ENCODE assay signal across 8 cellular contexts in genomic region chr6:118895241-118895561, GRCh38. TPM values are rescaled to one million over a fixed set of nuclear protein-coding genes. Genes with fewer than 3 reads are reported as not detected.
DNase-seq lines count a peak whose midpoint lies in the region; TF ChIP-seq lines count a peak whose summit lies in the region.

No MANE protein-coding gene starts in this region.

- H2AFZ ChIP-seq in fibroblast of lung (ENCODE audit: low read length) = peak overlapping the region; percentile 6

- peak; percentile 26 for TF ChIP-seq POLR2A in GM18951 (IDR thresholded peaks at IDR 0.05; ENCODE audit: extremely low read depth, insufficient read depth, insufficient read length)

- TF ChIP-seq CTCF in fibroblast of lung (conservative IDR thresholded peaks at IDR 0.05 in 1 of 2, IDR thresholded peaks at IDR 0.05 in 1 of 2; ENCODE audit: low read depth in 1 of 2, low read length in 2 of 2) (no peak), retinal pigment epithelial cell (conservative IDR thresholded peaks at IDR 0.05; ENCODE audit: low read depth, low read length) (no peak)

- H3K9ac ChIP-seq in fibroblast of lung (ENCODE audit: insufficient read depth, low read length) = peak overlapping the region; percentile 91

- peak; percentile 49 for DNase-seq in RKO (ENCODE audit: low spot score)
- no peak for DNase-seq in fibroblast of lung (ENCODE audit: low read depth in 2 of 2)
- DNase-seq in retinal pigment epithelial cell (ENCODE audit: low read depth) = no peak
- no peak for DNase-seq in dedifferentiated amniotic fluid mesenchymal stem cell (ENCODE audit: extremely low spot score)
- DNase-seq in stimulated activated CD4-positive, alpha-beta T cell treated with anti-CD3 and anti-CD28 coated beads, Interleukin-2, amount 100 ng/mL, for 48 hours = no peak
- DNase-seq in anterior cingulate cortex (lab: John Stamatoyannopoulos, UW) = no peak
- no peak for DNase-seq in NCI-H2196 treated with DMSO at 0.1 percent for 48 hours (lab: John Stamatoyannopoulos, UW; ENCODE audit: unreplicated experiment)

- no peaks in the 10 kb centered on the region for H4K20me1 ChIP-seq in fibroblast of lung (ENCODE audit: control insufficient read depth, extremely low read depth, insufficient read depth, low read length)

- H3K4me3 ChIP-seq in fibroblast of lung (replicated peaks in 1 of 4; ENCODE audit: control extremely low read depth in 1 of 4, insufficient read depth in 1 of 4, low read depth in 3 of 4, low read length in 4 of 4) = peak overlapping the region; percentile 77 to 92 (median 89)
- H3K4me3 ChIP-seq in retinal pigment epithelial cell (ENCODE audit: low read length) = peak overlapping the region; percentile 68

- H3K4me2 ChIP-seq in fibroblast of lung (ENCODE audit: extremely low read depth, insufficient read depth, low read length) = peak overlapping the region; percentile 93

- H3K27me3 ChIP-seq in fibroblast of lung (ENCODE audit: control insufficient read depth, insufficient read depth, low read length) = no peaks in the 10 kb centered on the region

- H3K27ac ChIP-seq in fibroblast of lung (ENCODE audit: insufficient read depth, low read length) = peak overlapping the region; percentile 89

- H3K9me3 ChIP-seq in fibroblast of lung (ENCODE audit: control insufficient read depth, insufficient read depth, low read depth, low read length) = no peaks in the 10 kb centered on the region

- peaks cover 49% of the 10 kb centered on the region for H3K79me2 ChIP-seq in fibroblast of lung (ENCODE audit: control insufficient read depth, insufficient read depth, low read length)

- H3K4me1 ChIP-seq in fibroblast of lung (ENCODE audit: control insufficient read depth, extremely low read depth, insufficient read depth, low read length) = peaks cover 2% of the 10 kb centered on the region

- in situ Hi-C loops in GM18951 (cut with MboI; ENCODE audit: low sequenced_read_pairs, unreplicated experiment) = no loop called here

- no peaks in the 10 kb centered on the region for H3K36me3 ChIP-seq in fibroblast of lung (ENCODE audit: control insufficient read depth, insufficient read depth, low read length)

RNA-seq across cellular contexts. Expression of gene ASF1A, which starts 1.2 kb away (rescaled TPM):
- 16.7 and 20.3 TPM in 2 replicates for total RNA-seq in fibroblast of lung
- 16.5 and 21.4 TPM in 2 replicates for polyA plus RNA-seq in fibroblast of lung
- 11.4 and 18.3 TPM in 2 replicates for polyA plus RNA-seq in fibroblast of lung (2012)
- 0.63 TPM in 1 of 2 replicates, not detected in the other for polyA minus RNA-seq in fibroblast of lung (ENCODE audit: low replicate concordance)

RNA-seq across cellular contexts. Expression of gene MCM9, which starts 39.8 kb away (rescaled TPM):
- 9.6 and 12.3 TPM in 2 replicates for total RNA-seq in fibroblast of lung
- polyA plus RNA-seq in fibroblast of lung = 1.2 and 2.0 TPM in 2 replicates
- 4.1 and 5.7 TPM in 2 replicates for polyA plus RNA-seq in fibroblast of lung (2012)
- 0.04 and 1.2 TPM in 2 replicates for polyA minus RNA-seq in fibroblast of lung (ENCODE audit: low replicate concordance)
